In genomic region chr15:71103102-71103676, GRCh38 we compare ENCODE assay signal across 8 cellular contexts. TPM values are rescaled to one million over a fixed set of nuclear protein-coding genes. Genes with fewer than 3 reads are reported as not detected.
A peak's percentile ranks its signal among the peaks of the same experiment; 100 is the strongest.
DNase-seq lines count a peak whose midpoint lies in the region; ATAC-seq, FAIRE-seq and TF ChIP-seq lines count a peak whose summit lies in the region.

No MANE protein-coding gene starts in this region.

- ATAC-seq in GM19328 (IDR thresholded peaks at IDR 0.05; ENCODE audit: unreplicated experiment): peak; percentile 51

- DNase-seq in A673 (ENCODE audit: low spot score) (peak; percentile 57), MG63 (peak; percentile 43), dermis microvascular lymphatic vessel endothelial cell (ENCODE audit: low read depth in 2 of 2) (peak; percentile 41 to 60), small intestine (peak; percentile 48), T-helper 2 cell (no peak), RCC 7860 (ENCODE audit: low spot score) (no peak), pons (ENCODE audit: low spot score) (no peak)

- intact Hi-C loops in A673 (cut with micrococcal nuclease; ENCODE audit: unreplicated experiment): loop anchor here (2.0 to 10.0 kb wide), 3 partner anchors 92 to 208 kb away; partner anchors contain the start of genes LRRC49 and THAP10

- CTCF ChIA-PET in A673 (lab: Charles Lee): interaction anchor here (0.7 to 1.6 kb wide), 3 partner anchors 10 to 92 kb away, joined by 4 to 5 read pairs (median 4); no protein-coding TSS in a partner anchor

- H3K36me3 ChIP-seq in A673 (ENCODE audit: insufficient read depth, low read length, poor library complexity, severe bottlenecking) (no peaks in the 10 kb centered on the region), MG63 (peaks cover 2% of the 10 kb centered on the region; the same call in 1 of the 2 replicates), small intestine (ENCODE audit: control insufficient read depth in 2 of 2, insufficient read depth in 2 of 2, low read length in 2 of 2) (no peaks in the 10 kb centered on the region)

- 45 to 59% (median 57%) methylated on average over 2 of the region's 2 CpGs for WGBS in small intestine, 3 donors

- TF ChIP-seq CTCF in A673 (conservative IDR thresholded peaks at IDR 0.05; ENCODE audit: low read depth, low read length): peak; percentile 68

- H3K27me3 ChIP-seq in A673 (replicated peaks; ENCODE audit: insufficient read depth, low read depth, low read length, poor library complexity): no peaks in the 10 kb centered on the region
- no peaks in the 10 kb centered on the region for H3K27me3 ChIP-seq in MG63
- no peaks in the 10 kb centered on the region for H3K27me3 ChIP-seq in small intestine (ENCODE audit: control insufficient read depth in 2 of 2, insufficient read depth in 2 of 2, low read length in 2 of 2)

- H3K4me1 ChIP-seq in A673 (ENCODE audit: insufficient read depth, low read length, poor library complexity, severe bottlenecking) (no peaks in the 10 kb centered on the region), small intestine (ENCODE audit: control insufficient read depth in 2 of 2, insufficient read depth in 1 of 2, low read depth in 1 of 2, low read length in 1 of 2) (no peaks in the 10 kb centered on the region)

- POLR2A ChIA-PET in A673 (lab: Charles Lee; ENCODE audit: low non-redundant PET): no interaction called here

- FAIRE-seq in small intestine (lab: Jason Lieb, UNC) (no peak), RCC 7860 (lab: Jason Lieb, UNC) (no peak)

- H3K27ac ChIP-seq in A673 (ENCODE audit: low read depth, low read length, poor library complexity, severe bottlenecking) (no peak overlapping the region), small intestine (ENCODE audit: low read depth in 1 of 2, low read length in 1 of 2) (no peak overlapping the region)

- H3K9me3 ChIP-seq in A673 (ENCODE audit: low read depth, low read length, poor library complexity, severe bottlenecking) (no peaks in the 10 kb centered on the region), MG63 (peaks cover 9% of the 10 kb centered on the region), small intestine (ENCODE audit: control insufficient read depth, low read depth) (no peaks in the 10 kb centered on the region)

- no TSS peak for BruUV-seq in A673 (replicated peaks; lab: Mats Ljungman, UMichigan)

- H3K4me3 ChIP-seq in A673 (ENCODE audit: low read depth, low read length, poor library complexity, severe bottlenecking): no peak overlapping the region
- no peak overlapping the region for H3K4me3 ChIP-seq in MG63
- H3K4me3 ChIP-seq in small intestine (ENCODE audit: low read depth in 1 of 2, low read length in 2 of 2): no peak overlapping the region

RNA-seq across cellular contexts. Expression of gene THSD4, which starts 12.1 kb away (rescaled TPM):
- 2.4 and 3.5 TPM in 2 replicates for total RNA-seq in A673 (2021)
- 10.2 and 14.4 TPM in 2 replicates for total RNA-seq in MG63 (2014; rRNA removed; shearing (Covaris generic); ENCODE audit: low replicate concordance)
- total RNA-seq in dermis microvascular lymphatic vessel endothelial cell: 13.1 and 25.4 TPM in 2 replicates
- polyA plus RNA-seq in small intestine: 10 to 100 TPM in 1 of 3 donors, 1 to 10 TPM in 2; 3.6 to 12.1 (median 7.3) TPM

Comparison
In these comparisons a context has a peak if more than half of its experiments do, and no peak if none do; other contexts are left out.
1. DNase-seq: peak in A673 (single experiment), MG63 (single experiment), dermis microvascular lymphatic vessel endothelial cell (2 of 2) and small intestine (single experiment); none in T-helper 2 cell (0 of 5), RCC 7860 (single experiment) and pons (single experiment).